Comparison of ENCODE assay signal across 34 cellular contexts in the genomic region with DNA sequence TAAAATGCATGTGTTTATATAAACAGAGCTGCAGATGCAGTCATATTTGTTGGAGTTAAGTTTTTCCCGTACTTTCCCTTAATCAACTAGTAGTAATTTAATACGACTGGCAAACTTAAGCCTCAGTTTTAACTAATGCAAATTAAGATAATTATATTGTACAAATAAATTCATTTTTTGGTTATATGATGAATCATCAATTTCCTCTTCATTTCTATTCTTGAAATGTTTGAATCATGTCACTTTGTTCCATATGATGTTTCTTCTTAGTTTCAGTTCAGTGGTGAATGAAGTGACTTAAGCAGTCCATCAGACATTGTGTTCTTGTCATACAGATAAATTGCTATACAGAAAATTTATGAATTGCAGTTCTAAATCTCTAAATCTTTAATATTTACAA.
"Had no signal": no experiment of that assay in that cellular context is flagged by ENCODE, and none has a peak within 500 bp of the region (broad histone marks: within the 10 kb centered on the region; RNA-seq: fewer than 3 reads in every experiment).

No MANE protein-coding gene starts in this region.

- H3K4me2 ChIP-seq: PC-9 had no signal

- H3K27me3 ChIP-seq: MG63, SJCRH30 had no signal

- H2AFZ ChIP-seq: PC-9 had no signal

- FAIRE-seq: RCC 7860 had no signal

- H3K27me3 Mint-ChIP-seq: T-cell had no signal

- DNase-seq: Karpas-422, MG63, NCI-H1048, NCI-H1092 treated with DMSO at 0.1 percent for 48 hours, NCI-H1105 treated with DMSO at 0.1 percent for 48 hours, NCI-H1417, NCI-H1436, NCI-H146, NCI-H1694, NCI-H187, NCI-H1930, NCI-H2029 treated with DMSO at 0.1 percent for 48 hours, NCI-H2081 treated with DMSO at 0.1 percent for 48 hours, NCI-H2107, NCI-H2171, NCI-H226, NCI-H446 treated with DMSO at 0.1 percent for 48 hours, NCI-H510A, NCI-H524, NCI-H526, NCI-H69, NCI-H748 treated with DMSO at 0.1 percent for 48 hours, NCI-H82, PC-9, SHP77, SIG-M5, SJCRH30, T-cell had no signal

- H3K27ac ChIP-seq: PC-9, RWPE1, SJCRH30, SK-N-MC had no signal

- H3K4me3 Mint-ChIP-seq: T-cell had no signal

- H3K27ac Mint-ChIP-seq: T-cell had no signal

- H3K4me1 ChIP-seq: SJCRH30 had no signal

- H3K36me3 ChIP-seq: MG63, SJCRH30 had no signal

- H3K36me3 Mint-ChIP-seq: T-cell had no signal

- H3K9me3 ChIP-seq: MG63, SJCRH30 had no signal

- H3K4me3 ChIP-seq: MG63, PC-9, SJCRH30, SK-N-MC had no signal

- H3K4me1 Mint-ChIP-seq: T-cell had no signal

- ATAC-seq: Panc1, Right ventricle myocardium inferior, SK-N-SH treated with all-trans-retinoic acid at 6 μM for 48 hours, T-cell had no signal
